11 cellular contexts compared by ENCODE assay signal in genomic region chr4:13875160-13875559, GRCh38.
"Had no signal": no experiment of that assay in that cellular context is flagged by ENCODE, and none has a peak within 500 bp of the region (broad histone marks: within the 10 kb centered on the region; RNA-seq: fewer than 3 reads in every experiment).

No MANE protein-coding gene starts in this region.

- ATAC-seq: GM23338, HCT116 had no signal

- H3K27ac ChIP-seq: GM23248 had no signal

- H3K9me3 Mint-ChIP-seq: GM23338, H9, HFFc6 had no signal

- H3K4me1 Mint-ChIP-seq: GM23338, H9 had no signal

- DNase-seq: GM23248, GOT3, H7, H9, HCEC 1CT, HFFc6 had no signal

- H3K4me1 ChIP-seq: HAP-1 had no signal

- H3K4me3 Mint-ChIP-seq: GM23338, H9, HFFc6 had no signal

- H3K9ac ChIP-seq: GM23248 had no signal

- FAIRE-seq: H1, H54 had no signal

- H3K9me3 ChIP-seq: HAP-1 had no signal

- H3K4me3 ChIP-seq: GM23248, GM23338, HAP-1 had no signal

- H3K27ac Mint-ChIP-seq: GM23338, H9, HFFc6 had no signal

- H3K4me2 ChIP-seq: GM23338 had no signal

- H2AFZ ChIP-seq: GM23248, GM23338 had no signal

- H3K36me3 ChIP-seq: HAP-1 had no signal
